Comparison of ENCODE assay signal across 20 cellular contexts in genomic region chr4:123259676-123260428, GRCh38.
A peak's percentile ranks its signal among the peaks of the same experiment; 100 is the strongest.
DNase-seq lines count a peak whose midpoint lies in the region; ATAC-seq, FAIRE-seq and TF ChIP-seq lines count a peak whose summit lies in the region.
"Had no signal": no experiment of that assay in that cellular context is flagged by ENCODE, and none has a peak within 500 bp of the region (broad histone marks: within the 10 kb centered on the region; RNA-seq: fewer than 3 reads in every experiment).

No MANE protein-coding gene starts in this region.

- H3K27me3 Mint-ChIP-seq in GM23338 (ENCODE audit: insufficient read depth, low read depth, poor library complexity) (no peaks in the 10 kb centered on the region), glutamatergic neuron (ENCODE audit: unreplicated experiment) (peaks cover 7% of the 10 kb centered on the region)
- H3K27me3 Mint-ChIP-seq: activated T-cell treated with anti-CD3 and anti-CD28 coated beads, Interleukin-2, amount 50 U/mL, for 24 hours; T-cell had no signal

- H3K9me3 ChIP-seq in A549 (no peaks in the 10 kb centered on the region), neural cell (ENCODE audit: low read length) (no peaks in the 10 kb centered on the region), gastroesophageal sphincter (no peaks in the 10 kb centered on the region)
- H3K9me3 ChIP-seq: left lung, mucosa of descending colon had no signal

- WGBS in A549 (ENCODE audit: missing lambda C conversion rate): 86% methylated on average over 1 of the region's 1 CpG
- 47% methylated on average over 1 of the region's 1 CpG; no CpG with 5 or more reads in 1 of the 2 donors for WGBS in gastroesophageal sphincter (ENCODE audit: low coverage in 1 of 2), 2 donors

- H2AFZ ChIP-seq in GM23338: no peak overlapping the region
- H2AFZ ChIP-seq in neural cell (ENCODE audit: low read depth, low read length): no peak overlapping the region

- no peak for FAIRE-seq in A549 (lab: Jason Lieb, UNC)
- FAIRE-seq: bronchial epithelial cell had no signal

- H3K4me3 Mint-ChIP-seq in GM23338 (no peak overlapping the region), glutamatergic neuron (ENCODE audit: unreplicated experiment) (peak overlapping the region; percentile 4)
- H3K4me3 Mint-ChIP-seq: activated T-cell treated with anti-CD3 and anti-CD28 coated beads, Interleukin-2, amount 50 U/mL, for 24 hours; T-cell had no signal

- no peak overlapping the region for H3K9ac ChIP-seq in neural cell (ENCODE audit: low read length)

- POLR2A ChIA-PET in A549 (lab: Yijun Ruan, JAX): no interaction called here

- H3K36me3 Mint-ChIP-seq in GM23338 (ENCODE audit: low read depth) (no peaks in the 10 kb centered on the region; the same call in 2 of the 3 replicates), glutamatergic neuron (ENCODE audit: unreplicated experiment) (no peaks in the 10 kb centered on the region)

- peaks cover 3% of the 10 kb centered on the region; the same call in 1 of the 3 replicates for H3K4me1 Mint-ChIP-seq in GM23338
- peaks cover 26% of the 10 kb centered on the region for H3K4me1 Mint-ChIP-seq in glutamatergic neuron (ENCODE audit: low read depth, unreplicated experiment)

- CTCF ChIA-PET in A549 (lab: Yijun Ruan, JAX): interaction anchor here (1.5 kb wide), 1 partner anchor 305 kb away, joined by 3 read pairs; no protein-coding TSS in a partner anchor

- no peak overlapping the region for H3K4me3 ChIP-seq in A549
- no peak overlapping the region for H3K4me3 ChIP-seq in GM23338
- peak overlapping the region; percentile 21 for H3K4me3 ChIP-seq in neural cell (ENCODE audit: low read length)
- H3K4me3 ChIP-seq in gastroesophageal sphincter: no peak overlapping the region
- H3K4me3 ChIP-seq: left lung, mucosa of descending colon had no signal

- TF ChIP-seq POLR2A in A549 (IDR thresholded peaks at IDR 0.05; ENCODE audit: low read length) (no peak), GM18505 (IDR thresholded peaks at IDR 0.05; ENCODE audit: borderline replicate concordance, extremely low read depth, insufficient read depth, insufficient read length) (no peak), gastroesophageal sphincter (IDR thresholded peaks at IDR 0.05) (no peak)

- no peaks in the 10 kb centered on the region for H3K4me1 ChIP-seq in A549
- no peaks in the 10 kb centered on the region for H3K4me1 ChIP-seq in GM23338 (ENCODE audit: insufficient read depth)
- peaks cover 5 to 23% (median 9%) of the 10 kb centered on the region in 3 donors for H3K4me1 ChIP-seq in gastroesophageal sphincter
- H3K4me1 ChIP-seq: left lung had no signal

- H3K27ac ChIP-seq in A549 (no peak overlapping the region), GM23338 (ENCODE audit: low read depth) (no peak overlapping the region), neural cell (ENCODE audit: low read length) (peak overlapping the region; percentile 49), gastroesophageal sphincter (peak overlapping the region in 2 of 4 donors; percentile 40 to 42)
- H3K27ac ChIP-seq: C4-2B, left lung had no signal

- H4K20me1 ChIP-seq in GM23338 (replicated peaks; ENCODE audit: insufficient read depth) (no peaks in the 10 kb centered on the region), neural cell (ENCODE audit: insufficient read depth) (no peaks in the 10 kb centered on the region)

- TF ChIP-seq CTCF in A549 (IDR thresholded peaks at IDR 0.05) (no peak), GM23338 (conservative IDR thresholded peaks at IDR 0.05; ENCODE audit: low read depth in 2 of 2) (no peak), glutamatergic neuron (IDR thresholded peaks at IDR 0.05; ENCODE audit: partially characterized antibody, unreplicated experiment) (no peak), neural cell (IDR thresholded peaks at IDR 0.05; ENCODE audit: poor library complexity, severe bottlenecking) (no peak), gastroesophageal sphincter (IDR thresholded peaks at IDR 0.05) (no peak)

- H3K9me2 ChIP-seq in GM23338 (ENCODE audit: insufficient read depth) (no peaks in the 10 kb centered on the region), neural cell (ENCODE audit: insufficient read depth, low read length) (no peaks in the 10 kb centered on the region)

- H3K27me3 ChIP-seq in GM23338 (ENCODE audit: insufficient read depth) (no peaks in the 10 kb centered on the region), neural cell (ENCODE audit: insufficient read depth, low read depth, low read length) (no peaks in the 10 kb centered on the region), gastroesophageal sphincter (no peaks in the 10 kb centered on the region)
- H3K27me3 ChIP-seq: left lung had no signal

- H3K79me2 ChIP-seq in GM23338 (replicated peaks; ENCODE audit: insufficient read depth) (no peaks in the 10 kb centered on the region), neural cell (replicated peaks; ENCODE audit: insufficient read depth, low read length) (no peaks in the 10 kb centered on the region)

- H3F3A ChIP-seq in GM23338 (replicated peaks; ENCODE audit: low read depth) (no peaks in the 10 kb centered on the region), neural cell (ENCODE audit: insufficient read depth, low read length, poor library complexity, severe bottlenecking) (peaks cover 3% of the 10 kb centered on the region)

- TF ChIP-seq EP300 in A549 (IDR thresholded peaks at IDR 0.05) (no peak), neural cell (conservative IDR thresholded peaks at IDR 0.05; ENCODE audit: poor library complexity, severe bottlenecking) (no peak), gastroesophageal sphincter (IDR thresholded peaks at IDR 0.05) (no peak)

- H3K27ac Mint-ChIP-seq in GM23338: no peak overlapping the region
- H3K27ac Mint-ChIP-seq in glutamatergic neuron (ENCODE audit: unreplicated experiment): peak overlapping the region; percentile 89
- H3K27ac Mint-ChIP-seq: activated T-cell treated with anti-CD3 and anti-CD28 coated beads, Interleukin-2, amount 50 U/mL, for 24 hours; T-cell had no signal

- H3K36me3 ChIP-seq in GM23338 (ENCODE audit: insufficient read depth) (no peaks in the 10 kb centered on the region), neural cell (ENCODE audit: insufficient read depth, low read length) (no peaks in the 10 kb centered on the region), gastroesophageal sphincter (peaks cover 0 to 7% of the 10 kb centered on the region in 2 donors)

- no peak for DNase-seq in A549 (ENCODE audit: low read depth in 1 of 2, low spot score in 1 of 2)
- DNase-seq in GM23338 (ENCODE audit: low spot score): no peak
- DNase-seq in glutamatergic neuron: peak; percentile 30
- no peak for DNase-seq in NCI-H1048 (lab: John Stamatoyannopoulos, UW)
- no peak for DNase-seq in SKM-1 treated with dmso at 0.1 percent for 144 hours (lab: John Stamatoyannopoulos, UW; ENCODE audit: unreplicated experiment)
- DNase-seq: activated CD4-positive, alpha-beta T cell treated with anti-CD3 and anti-CD28 coated beads for 1 hour; activated T-cell treated with anti-CD3 and anti-CD28 coated beads, Interleukin-2, amount 50 U/mL, for 24 hours; amniotic stem cell; Calu3; H7; left lung; MM.1S; mucosa of descending colon; substantia nigra; T-cell had no signal

- no peaks in the 10 kb centered on the region for H3K9me3 Mint-ChIP-seq in GM23338
- peaks cover 8% of the 10 kb centered on the region for H3K9me3 Mint-ChIP-seq in glutamatergic neuron (ENCODE audit: unreplicated experiment)
- H3K9me3 Mint-ChIP-seq: activated T-cell treated with anti-CD3 and anti-CD28 coated beads, Interleukin-2, amount 50 U/mL, for 24 hours; T-cell had no signal

- no peak overlapping the region for H3K4me2 ChIP-seq in A549
- no peak overlapping the region for H3K4me2 ChIP-seq in GM23338
- peak overlapping the region; percentile 47 for H3K4me2 ChIP-seq in neural cell (ENCODE audit: low read length)

- TF ChIP-seq RAD21 in A549 (conservative IDR thresholded peaks at IDR 0.05 in 1 of 2, IDR thresholded peaks at IDR 0.05 in 1 of 2) (no peak), neural cell (conservative IDR thresholded peaks at IDR 0.05) (no peak)

- ATAC-seq in A549 (no peak), GM23338 (peak; percentile 44), GM18505 (IDR thresholded peaks at IDR 0.05; ENCODE audit: unreplicated experiment) (no peak), gastroesophageal sphincter (no peak)
- ATAC-seq: left lung, mucosa of descending colon, T-cell had no signal

TF ChIP-seq in A549, 52 proteins besides CTCF, POLR2A, EP300 and RAD21:
- peak; percentile 13 for TF ChIP-seq MAFK (IDR thresholded peaks at IDR 0.05; ENCODE audit: partially characterized antibody)
- no peak for TF ChIP-seq BHLHE40 (IDR thresholded peaks at IDR 0.05; ENCODE audit: low read depth, low read length)

TF ChIP-seq in GM23338, 12 proteins besides CTCF, POLR2A, EP300 and RAD21 (continues in another document):
- TF ChIP-seq POLR2AphosphoS5 (IDR thresholded peaks at IDR 0.05; ENCODE audit: low read depth) (no peak), EZH2 (IDR thresholded peaks at IDR 0.05; ENCODE audit: low read depth, unreplicated experiment) (no peak)

TF ChIP-seq in neural cell, 6 proteins besides CTCF, POLR2A, EP300 and RAD21:
- TF ChIP-seq MXI1 (conservative IDR thresholded peaks at IDR 0.05; ENCODE audit: poor library complexity, severe bottlenecking) (no peak), REST (IDR thresholded peaks at IDR 0.05; ENCODE audit: borderline replicate concordance) (no peak), SMC3 (conservative IDR thresholded peaks at IDR 0.05; ENCODE audit: poor library complexity) (no peak), POLR2AphosphoS5 (IDR thresholded peaks at IDR 0.05) (no peak)
